8 cellular contexts compared by ENCODE assay signal in genomic region chr12:132828706-132829534, GRCh38. TPM values are rescaled to one million over a fixed set of nuclear protein-coding genes. Genes with fewer than 3 reads are reported as not detected.
DNase-seq lines count a peak whose midpoint lies in the region; FAIRE-seq and TF ChIP-seq lines count a peak whose summit lies in the region.

TSS of gene GOLGA3 (minus strand) at chr12:132828869. CDS start at chr12:132822128, 6,741 bp downstream.

- H3K9me3 ChIP-seq in SJSA1 (replicated peaks), result peaks cover 15% of the 10 kb centered on the region
- peaks cover 0 to 9% of the 10 kb centered on the region in 2 donors for H3K9me3 ChIP-seq in neuronal stem cell (replicated peaks in 1 of 2; ENCODE audit: control insufficient read depth in 2 of 2, insufficient read depth in 1 of 2, low read depth in 1 of 2, low read length in 2 of 2)
- H3K9me3 ChIP-seq in subcutaneous abdominal adipose tissue (ENCODE audit: control insufficient read depth in 5 of 5, low read length in 5 of 5), result no peaks in the 10 kb centered on the region

- DNase-seq in GM03348 (ENCODE audit: low spot score) (peak; percentile 99), HEK293T (ENCODE audit: extremely low spot score) (peak; percentile 99), MV-4-11 (lab: John Stamatoyannopoulos, UW) (peak; percentile 86), SJSA1 (ENCODE audit: low read depth in 1 of 2, low spot score in 2 of 2) (peak; percentile 87 to 88), frontal cortex (ENCODE audit: low spot score in 2 of 2) (peak; percentile 99), neuronal stem cell (ENCODE audit: low spot score) (peak; percentile 92)
- peak; percentile 73 to 95 (median 85) for DNase-seq in activated naive CD4-positive, alpha-beta T cell (lab: John Stamatoyannopoulos, UW)

- peak within 1 kb of the TSS; percentile 33 for H4K8ac ChIP-seq in neuronal stem cell (ENCODE audit: low read depth, low read length)

- H3K4me1 ChIP-seq in SJSA1 (replicated peaks), result peaks cover 29% of the 10 kb centered on the region
- peaks cover 2 to 4% of the 10 kb centered on the region in 2 donors for H3K4me1 ChIP-seq in neuronal stem cell (ENCODE audit: control insufficient read depth in 2 of 2, insufficient read depth in 1 of 2, low read depth in 1 of 2, low read length in 2 of 2)
- peaks cover 4 to 33% (median 27%) of the 10 kb centered on the region in 5 donors for H3K4me1 ChIP-seq in subcutaneous abdominal adipose tissue (ENCODE audit: control insufficient read depth in 5 of 5, insufficient read depth in 5 of 5, low read length in 5 of 5)

- WGBS in neuronal stem cell (ENCODE audit: extremely low coverage in 2 of 2, insufficient read length in 2 of 2, insufficient replicate concordance in 1 of 2), 2 donors, result no CpG with 5 or more reads among the region's 78 CpGs

- H2BK15ac ChIP-seq in neuronal stem cell (ENCODE audit: low read length), result no peak within 1 kb of the TSS

- peak within 1 kb of the TSS; percentile 92 for H3K14ac ChIP-seq in neuronal stem cell (ENCODE audit: low read length)

- no peak within 1 kb of the TSS for H3K4ac ChIP-seq in neuronal stem cell (ENCODE audit: low read length)

- no peak for FAIRE-seq in frontal cortex (lab: Jason Lieb, UNC)

- H2AK5ac ChIP-seq in neuronal stem cell (ENCODE audit: low read depth, low read length), result peak within 1 kb of the TSS; percentile 92

- H3K27ac ChIP-seq in SJSA1, result peak within 1 kb of the TSS; percentile 100
- peak within 1 kb of the TSS; percentile 78 for H3K27ac ChIP-seq in neuronal stem cell (replicated peaks; ENCODE audit: low read length)
- peak within 1 kb of the TSS; percentile 90 for H3K27ac ChIP-seq in subcutaneous abdominal adipose tissue (ENCODE audit: low read depth, low read length)

- peak within 1 kb of the TSS; percentile 86 for H3K23ac ChIP-seq in neuronal stem cell (ENCODE audit: low read depth, low read length, poor library complexity)

- peak within 1 kb of the TSS; percentile 97 for H2AFZ ChIP-seq in neuronal stem cell (ENCODE audit: low read length)

- no peak within 1 kb of the TSS for H2BK12ac ChIP-seq in neuronal stem cell (ENCODE audit: low read length)

- peak within 1 kb of the TSS; percentile 93 for H3K18ac ChIP-seq in neuronal stem cell (ENCODE audit: low read length)

- peak within 1 kb of the TSS; percentile 90 for H3K4me2 ChIP-seq in neuronal stem cell (ENCODE audit: insufficient read depth, low read length, poor library complexity, severe bottlenecking)

- H2BK5ac ChIP-seq in neuronal stem cell (ENCODE audit: low read length), result peak within 1 kb of the TSS; percentile 31

- POLR2A ChIA-PET in HEK293T (lab: Yijun Ruan, JAX), result no interaction called here

- H3K27me3 ChIP-seq in SJSA1 (replicated peaks), result no peaks in the 10 kb centered on the region
- no peaks in the 10 kb centered on the region for H3K27me3 ChIP-seq in neuronal stem cell (ENCODE audit: control insufficient read depth in 3 of 3, insufficient read depth in 3 of 3, low read depth in 1 of 3, low read length in 3 of 3)
- H3K27me3 ChIP-seq in subcutaneous abdominal adipose tissue (ENCODE audit: control insufficient read depth in 5 of 5, insufficient read depth in 4 of 5, low read length in 5 of 5), result no peaks in the 10 kb centered on the region

- no peak within 1 kb of the TSS for H2BK120ac ChIP-seq in neuronal stem cell (ENCODE audit: low read depth, low read length)

- H3K79me1 ChIP-seq in neuronal stem cell (ENCODE audit: low read depth, low read length), result peaks cover 14% of the 10 kb centered on the region

- CTCF ChIA-PET in HEK293T (lab: Yijun Ruan, JAX), result no interaction called here

- H3K4me3 ChIP-seq in SJSA1 (peak within 1 kb of the TSS; percentile 64), neuronal stem cell (ENCODE audit: low read length in 2 of 2) (peak within 1 kb of the TSS; percentile 91 to 100), subcutaneous abdominal adipose tissue (ENCODE audit: low read depth in 1 of 5, low read length in 5 of 5) (peak within 1 kb of the TSS; percentile 83 to 96 (median 91))

- H3K36me3 ChIP-seq in SJSA1 (peaks cover 41% of the 10 kb centered on the region), neuronal stem cell (replicated peaks in 1 of 2; ENCODE audit: control insufficient read depth in 2 of 2, insufficient read depth in 2 of 2, low read length in 2 of 2) (peaks cover 18 to 36% of the 10 kb centered on the region in 2 donors), subcutaneous abdominal adipose tissue (ENCODE audit: control insufficient read depth in 5 of 5, insufficient read depth in 5 of 5, low read length in 5 of 5) (peaks cover 0 to 44% (median 35%) of the 10 kb centered on the region in 5 donors)

- H4K91ac ChIP-seq in neuronal stem cell (ENCODE audit: low read depth, low read length, poor library complexity), result peak within 1 kb of the TSS; percentile 43

- H3K9ac ChIP-seq in neuronal stem cell (ENCODE audit: low read depth, low read length, poor library complexity), result peak within 1 kb of the TSS; percentile 98
- peak within 1 kb of the TSS; percentile 84 to 97 (median 96) for H3K9ac ChIP-seq in subcutaneous abdominal adipose tissue (ENCODE audit: low read length in 5 of 5)

TF ChIP-seq in HEK293T, 16 proteins besides CTCF, POLR2A, EP300 and RAD21:
- TF ChIP-seq FOXK2 (IDR thresholded peaks at IDR 0.05) (no peak), NFRKB (IDR thresholded peaks at IDR 0.05) (no peak), FOXA1 (IDR thresholded peaks at IDR 0.05) (no peak), ARNT (IDR thresholded peaks at IDR 0.05) (no peak), PKNOX1 (IDR thresholded peaks at IDR 0.05) (peak; percentile 58), SP1 (IDR thresholded peaks at IDR 0.05) (no peak), SUZ12 (IDR thresholded peaks at IDR 0.05) (no peak), CTBP1 (IDR thresholded peaks at IDR 0.05; ENCODE audit: borderline replicate concordance) (peak; percentile 95), BHLHE40 (IDR thresholded peaks at IDR 0.05; ENCODE audit: borderline replicate concordance) (no peak), HDGF (IDR thresholded peaks at IDR 0.05; ENCODE audit: borderline replicate concordance) (no peak), ZNF384 (IDR thresholded peaks at IDR 0.05) (no peak), ELF4 (IDR thresholded peaks at IDR 0.05) (peak; percentile 95), TARDBP (IDR thresholded peaks at IDR 0.05) (no peak), LEF1 (IDR thresholded peaks at IDR 0.05; ENCODE audit: borderline replicate concordance) (no peak), L3MBTL2 (conservative IDR thresholded peaks at IDR 0.05) (peak; percentile 79), FOXM1 (IDR thresholded peaks at IDR 0.05; ENCODE audit: borderline replicate concordance) (no peak)
TF ChIP-seq in HEK293T: peak in this region for 4.

RNA-seq across cellular contexts. Expression of gene GOLGA3, which starts in this region (rescaled TPM):
- 52.8 and 71.1 TPM in 2 replicates for total RNA-seq in SJSA1 (2014; rRNA removed; shearing (Covaris generic))
- 50.5 TPM for total RNA-seq in frontal cortex
- 6.8 TPM for polyA plus RNA-seq in neuronal stem cell (2013, experiment 1 of 2)
- polyA plus RNA-seq in neuronal stem cell (2013, experiment 2 of 2), result 7.2 TPM

Comparison
In these comparisons a context has a peak if more than half of its experiments do, and no peak if none do; other contexts are left out.
1. Peak in every context shown above with its lines: DNase-seq, H3K4me3 ChIP-seq and H3K27ac ChIP-seq.